In genomic region chr15:50702762-50703334, GRCh38 we compare ENCODE assay signal across 21 cellular contexts. TPM values are rescaled to one million over a fixed set of nuclear protein-coding genes. Genes with fewer than 3 reads are reported as not detected.
DNase-seq lines count a peak whose midpoint lies in the region; ATAC-seq, FAIRE-seq and TF ChIP-seq lines count a peak whose summit lies in the region.
"Had no signal": no experiment of that assay in that cellular context is flagged by ENCODE, and none has a peak within 500 bp of the region (broad histone marks: within the 10 kb centered on the region; RNA-seq: fewer than 3 reads in every experiment).

No MANE protein-coding gene starts in this region.

- H3K9ac ChIP-seq in K562 (ENCODE audit: insufficient read depth in 1 of 2, low read depth in 2 of 2, low read length in 2 of 2) = no peak overlapping the region

- no peaks in the 10 kb centered on the region for H4K20me1 ChIP-seq in K562 (replicated peaks; ENCODE audit: control insufficient read depth, insufficient read depth, low read length)

- no peak overlapping the region for H3K4me2 ChIP-seq in K562 (ENCODE audit: insufficient read depth, low read length)
- H3K4me2 ChIP-seq: PC-9 had no signal

- H3K27ac Mint-ChIP-seq in memory B cell = peak overlapping the region; percentile 14
- no peak overlapping the region for H3K27ac Mint-ChIP-seq in immature natural killer cell

- peaks cover 9% of the 10 kb centered on the region for H3K36me3 ChIP-seq in K562 (ENCODE audit: control insufficient read depth, insufficient read depth, low read length)
- H3K36me3 ChIP-seq: BE2C had no signal

- TSS peak; percentile 25 for BruUV-seq in K562 (replicated peaks; lab: Mats Ljungman, UMichigan)

- no peaks in the 10 kb centered on the region for H3K4me1 ChIP-seq in K562 (replicated peaks in 1 of 2; ENCODE audit: control insufficient read depth in 2 of 2, insufficient read depth in 2 of 2, low read length in 2 of 2)
- H3K4me1 ChIP-seq: BE2C had no signal

- no peak for TF ChIP-seq POLR2A in K562 (conservative IDR thresholded peaks at IDR 0.05)

- intact Hi-C loops in K562 (cut with micrococcal nuclease) = no loop called here

- H2AFZ ChIP-seq in K562 (ENCODE audit: low read depth, low read length) = no peak overlapping the region
- H2AFZ ChIP-seq: PC-9 had no signal

- H3K4me1 Mint-ChIP-seq in memory B cell (no peaks in the 10 kb centered on the region), immature natural killer cell (no peaks in the 10 kb centered on the region)

- in situ Hi-C loops in K562 (cut with MboI) = no loop called here

- DNase-seq in EH (ENCODE audit: low read depth) (peak; percentile 16), HTR-8/SVneo (ENCODE audit: insufficient read length, low spot score) (peak; percentile 11), K562 (ENCODE audit: extremely low read depth in 1 of 4, low spot score in 3 of 4) (no peak), memory B cell (ENCODE audit: low spot score in 2 of 2) (no peak), immature natural killer cell (no peak), OCI-M1 (lab: John Stamatoyannopoulos, UW) (no peak)
- DNase-seq: BE2C, DMS53, EL, KG1, NCI-H1105, NCI-H2081, NCI-H2171, NCI-H446, NCI-H526 treated with DMSO at 0.1 percent for 48 hours, PC-9, RPMI8226, SHP77 had no signal

- FAIRE-seq in HTR-8/SVneo (lab: Jason Lieb, UNC) (no peak), K562 (lab: Jason Lieb, UNC) (no peak)
- FAIRE-seq: D721Med, GM12892 had no signal

- H3K4me3 ChIP-seq in K562 = no peak overlapping the region
- H3K4me3 ChIP-seq: PC-9 had no signal

- no peak for TF ChIP-seq EP300 in K562 (IDR thresholded peaks at IDR 0.05; ENCODE audit: low read length)

- H3K27me3 Mint-ChIP-seq in memory B cell (no peaks in the 10 kb centered on the region), immature natural killer cell (ENCODE audit: low read depth in 3 of 3) (no peaks in the 10 kb centered on the region)

- H3K9me3 Mint-ChIP-seq in memory B cell (no peaks in the 10 kb centered on the region), immature natural killer cell (no peaks in the 10 kb centered on the region)

- 38% methylated on average over 1 of the region's 1 CpG for WGBS in K562 (ENCODE audit: insufficient coverage, low coverage, missing lambda C conversion rate)

- CTCF ChIA-PET in K562 (lab: Yijun Ruan, JAX; ENCODE audit: low intra/inter-chr PET ratio) = no interaction called here

- ATAC-seq in K562 (no peak), memory B cell (ENCODE audit: low read depth) (no peak), GM19452 (IDR thresholded peaks at IDR 0.05; ENCODE audit: unreplicated experiment) (no peak)

- POLR2A ChIA-PET in K562 (lab: Yijun Ruan, JAX) = no interaction called here

- no peaks in the 10 kb centered on the region for H3K27me3 ChIP-seq in K562 (ENCODE audit: control insufficient read depth in 2 of 2, insufficient read depth in 2 of 2, low read length in 2 of 2)
- H3K27me3 ChIP-seq: BE2C had no signal

- no peak overlapping the region for H3K27ac ChIP-seq in K562 (ENCODE audit: extremely low read depth, low read depth, low read length)
- H3K27ac ChIP-seq: PC-9 had no signal

- H3K9me3 ChIP-seq in K562 (replicated peaks; ENCODE audit: control insufficient read depth, insufficient read depth, low read depth, low read length) = no peaks in the 10 kb centered on the region
- H3K9me3 ChIP-seq: BE2C had no signal

- H3K9me1 ChIP-seq in K562 (ENCODE audit: control insufficient read depth, insufficient read depth, low read length) = no peaks in the 10 kb centered on the region

- H3K36me3 Mint-ChIP-seq in memory B cell = peaks cover 6% of the 10 kb centered on the region
- H3K36me3 Mint-ChIP-seq in immature natural killer cell = peaks cover 0 to 19% (median 1%) of the 10 kb centered on the region in 3 donors

- H3K4me3 Mint-ChIP-seq in memory B cell = no peak overlapping the region
- H3K4me3 Mint-ChIP-seq in immature natural killer cell = no peak overlapping the region

- no peak for TF ChIP-seq CTCF in K562 (IDR thresholded peaks at IDR 0.05 in 2 of 3, conservative IDR thresholded peaks at IDR 0.05 in 1 of 3; ENCODE audit: insufficient read depth in 2 of 3, low read depth in 1 of 3, low read length in 3 of 3)

- TF ChIP-seq RAD21 in K562 (CRISPR knock-in tag; conservative IDR thresholded peaks at IDR 0.05 in 1 of 2, IDR thresholded peaks at IDR 0.05 in 1 of 2) = no peak

- no peaks in the 10 kb centered on the region for H3K79me2 ChIP-seq in K562 (ENCODE audit: control insufficient read depth, insufficient read depth, low read length)

TF ChIP-seq in K562, 482 proteins besides CTCF, POLR2A, EP300 and RAD21 (continues in another document):
- TF ChIP-seq ADNP (tag; IDR thresholded peaks at IDR 0.05) = no peak
- no peak for TF ChIP-seq TEAD4 (IDR thresholded peaks at IDR 0.05; ENCODE audit: low read length)
- TF ChIP-seq TEAD4 (CRISPR knock-in tag; IDR thresholded peaks at IDR 0.05; ENCODE audit: borderline replicate concordance) = no peak
- TF ChIP-seq, protein P1, sequence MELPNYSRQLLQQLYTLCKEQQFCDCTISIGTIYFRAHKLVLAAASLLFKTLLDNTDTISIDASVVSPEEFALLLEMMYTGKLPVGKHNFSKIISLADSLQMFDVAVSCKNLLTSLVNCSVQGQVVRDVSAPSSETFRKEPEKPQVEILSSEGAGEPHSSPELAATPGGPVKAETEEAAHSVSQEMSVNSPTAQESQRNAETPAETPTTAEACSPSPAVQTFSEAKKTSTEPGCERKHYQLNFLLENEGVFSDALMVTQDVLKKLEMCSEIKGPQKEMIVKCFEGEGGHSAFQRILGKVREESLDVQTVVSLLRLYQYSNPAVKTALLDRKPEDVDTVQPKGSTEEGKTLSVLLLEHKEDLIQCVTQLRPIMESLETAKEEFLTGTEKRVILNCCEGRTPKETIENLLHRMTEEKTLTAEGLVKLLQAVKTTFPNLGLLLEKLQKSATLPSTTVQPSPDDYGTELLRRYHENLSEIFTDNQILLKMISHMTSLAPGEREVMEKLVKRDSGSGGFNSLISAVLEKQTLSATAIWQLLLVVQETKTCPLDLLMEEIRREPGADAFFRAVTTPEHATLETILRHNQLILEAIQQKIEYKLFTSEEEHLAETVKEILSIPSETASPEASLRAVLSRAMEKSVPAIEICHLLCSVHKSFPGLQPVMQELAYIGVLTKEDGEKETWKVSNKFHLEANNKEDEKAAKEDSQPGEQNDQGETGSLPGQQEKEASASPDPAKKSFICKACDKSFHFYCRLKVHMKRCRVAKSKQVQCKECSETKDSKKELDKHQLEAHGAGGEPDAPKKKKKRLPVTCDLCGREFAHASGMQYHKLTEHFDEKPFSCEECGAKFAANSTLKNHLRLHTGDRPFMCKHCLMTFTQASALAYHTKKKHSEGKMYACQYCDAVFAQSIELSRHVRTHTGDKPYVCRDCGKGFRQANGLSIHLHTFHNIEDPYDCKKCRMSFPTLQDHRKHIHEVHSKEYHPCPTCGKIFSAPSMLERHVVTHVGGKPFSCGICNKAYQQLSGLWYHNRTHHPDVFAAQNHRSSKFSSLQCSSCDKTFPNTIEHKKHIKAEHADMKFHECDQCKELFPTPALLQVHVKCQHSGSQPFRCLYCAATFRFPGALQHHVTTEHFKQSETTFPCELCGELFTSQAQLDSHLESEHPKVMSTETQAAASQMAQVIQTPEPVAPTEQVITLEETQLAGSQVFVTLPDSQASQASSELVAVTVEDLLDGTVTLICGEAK (IDR thresholded peaks at IDR 0.05) = no peak
- TF ChIP-seq, protein P1 (CRISPR knock-in tag; IDR thresholded peaks at IDR 0.05) = no peak

RNA-seq across cellular contexts. Expression of gene TRPM7, which starts 16.3 kb away (rescaled TPM):
- 70.2 and 297 TPM in 2 replicates for total RNA-seq in K562 (2011; cell fraction: chromatin; rRNA removed; ENCODE audit: low replicate concordance)
- total RNA-seq in K562 (2011; cell fraction: nucleolus; rRNA removed) = 31.9 and 53.4 TPM in 2 replicates
- total RNA-seq in K562 (2011; cell fraction: nucleoplasm; rRNA removed) = 107 and 147 TPM in 2 replicates
- total RNA-seq in K562 (2014; rRNA removed) (23.3 and 26.9 TPM in 2 replicates), K562 (2014; rRNA removed; fragmentation: Illumina TruSeq; extraction: Trizol) (59.2 and 61.9 TPM in 2 replicates), K562 (2015; rRNA removed; fragmentation: Illumina TruSeq; extraction: Trizol) (47.8 and 52.6 TPM in 2 replicates), K562 (2021) (34.0 and 35.3 TPM in 2 replicates)
- polyA plus RNA-seq in K562 (2011; rRNA removed) (26.1 and 36.6 TPM in 2 replicates), K562 (2014; fragmentation: Illumina TruSeq; extraction: Trizol) (26.2 and 31.5 TPM in 2 replicates), K562 (2014; fragmentation: Nextera tagmentation; extraction: Ambion mirVana) (10 to 100 TPM; 12.3 to 12.9 TPM), K562 (2014; rRNA removed) (24.4 and 25.8 TPM in 2 replicates), immature natural killer cell (10 to 100 TPM; 12.0 to 17.8 (median 12.1) TPM)
- polyA plus RNA-seq in K562 (2011; cell fraction: cytosol; rRNA removed) = 3.6 and 9.5 TPM in 2 replicates
- polyA plus RNA-seq in K562 (2011; cell fraction: nucleus; rRNA removed) = 24.5 and 31.6 TPM in 2 replicates
- polyA plus RNA-seq in K562 (2012) = 19.4 and 25.9 TPM in 2 replicates
- 87.7 and 94.0 TPM in 2 replicates for polyA minus RNA-seq in K562 (2011; rRNA and poly(A)+ RNA removed)
- polyA minus RNA-seq in K562 (2011; cell fraction: cytosol; rRNA and poly(A)+ RNA removed) = 23.7 and 25.3 TPM in 2 replicates
- polyA minus RNA-seq in K562 (2011; cell fraction: nucleus; rRNA and poly(A)+ RNA removed) = 44.8 and 76.4 TPM in 2 replicates

Comparison
In these comparisons a context has a peak if more than half of its experiments do, and no peak if none do; other contexts are left out.
1. DNase-seq: peak in EH (single experiment) and HTR-8/SVneo (single experiment); none in K562 (0 of 4), memory B cell (0 of 2), immature natural killer cell (0 of 3) and OCI-M1 (single experiment).